ENCODE assay signal across 38 cellular contexts in genomic region chr17:37888881-37889280, GRCh38. TPM values are rescaled to one million over a fixed set of nuclear protein-coding genes. Genes with fewer than 3 reads are reported as not detected.
"Had no signal": no experiment of that assay in that cellular context is flagged by ENCODE, and none has a peak within 500 bp of the region (broad histone marks: within the 10 kb centered on the region; RNA-seq: fewer than 3 reads in every experiment).

No MANE protein-coding gene starts in this region.

- DNase-seq: activated B cell treated with CpG ODN at 0.5 μM for 24 hours; activated CD4-positive, alpha-beta memory T cell treated with anti-CD3 and anti-CD28 coated beads, Interleukin-2, amount 10 ng/mL, durations not matched to agents 7 days and 5 days; activated CD4-positive, alpha-beta T cell treated with anti-CD3 and anti-CD28 coated beads for 4 hours; activated CD4-positive, alpha-beta T cell treated with anti-CD3 and anti-CD28 coated beads, Interleukin-2, amount 50 U/mL, for 1 hour; activated CD4-positive, CD25-positive, alpha-beta regulatory T cell treated with anti-CD3 and anti-CD28 coated beads, Interleukin-2, amount 50 U/mL, for 72 hours; activated CD8-positive, alpha-beta memory T cell treated with anti-CD3 and anti-CD28 coated beads for 24 hours; activated CD8-positive, alpha-beta memory T cell treated with anti-CD3 and anti-CD28 coated beads, Interleukin-2, amount 10 ng/mL, durations not matched to agents 7 days and 5 days; activated CD8-positive, alpha-beta memory T cell treated with anti-CD3 and anti-CD28 coated beads, Interleukin-2, amount 50 U/mL, for 48 hours; activated effector memory CD4-positive, alpha-beta T cell treated with Interleukin-2 at 50 U/mL for 16 hours; activated naive CD8-positive, alpha-beta T cell treated with anti-CD3 and anti-CD28 coated beads, Interleukin-2, amount 10 ng/mL, durations not matched to agents 7 days and 5 days; activated T-cell treated with anti-CD3 and anti-CD28 coated beads, Interleukin-2, amount 50 U/mL, for 48 hours; amygdala; caudate nucleus; cerebellar nuclear complex; MG63; NCI-H1048; NCI-H1105 treated with DMSO at 0.1 percent for 48 hours; NCI-H1436; NCI-H1694; NCI-H1930; NCI-H2081 treated with DMSO at 0.1 percent for 48 hours; NCI-H345; NCI-H510A; NCI-H526; NCI-H748 treated with DMSO at 0.1 percent for 48 hours; NK-92 treated with Interleukin-12 subunit alpha and Interleukin-12 subunit beta, amount 100 ng/mL, for 24 hours; PC-3; Peyer's patch; Right ventricle myocardium superior; RPMI8226; SW 1271; T-helper 1 cell; T-helper 9 cell had no signal

- H3K27ac ChIP-seq: ascending aorta, KMS-11, Peyer's patch, VCaP had no signal

- ATAC-seq: activated CD8-positive, alpha-beta memory T cell treated with anti-CD3 and anti-CD28 coated beads, Interleukin-2, amount 10 ng/mL, durations not matched to agents 7 days and 5 days; PC-3 had no signal

- H3K4me2 ChIP-seq: KMS-11 had no signal

- H3K4me3 Mint-ChIP-seq: activated B cell treated with CpG ODN at 0.5 μM for 24 hours; activated CD4-positive, alpha-beta memory T cell treated with anti-CD3 and anti-CD28 coated beads, Interleukin-2, amount 10 ng/mL, durations not matched to agents 7 days and 5 days; activated CD8-positive, alpha-beta memory T cell treated with anti-CD3 and anti-CD28 coated beads, Interleukin-2, amount 10 ng/mL, durations not matched to agents 7 days and 5 days; activated naive CD4-positive, alpha-beta T cell treated with anti-CD3 and anti-CD28 coated beads, Interleukin-2, amount 50 U/mL, for 24 hours; activated naive CD8-positive, alpha-beta T cell treated with anti-CD3 and anti-CD28 coated beads, Interleukin-2, amount 10 ng/mL, durations not matched to agents 7 days and 5 days had no signal

- H3K36me3 ChIP-seq: ascending aorta, MG63, Peyer's patch had no signal

- H3K4me1 ChIP-seq: ascending aorta, Peyer's patch had no signal

- H3K9me3 Mint-ChIP-seq: activated CD4-positive, alpha-beta memory T cell treated with anti-CD3 and anti-CD28 coated beads, Interleukin-2, amount 10 ng/mL, durations not matched to agents 7 days and 5 days; activated naive CD4-positive, alpha-beta T cell treated with anti-CD3 and anti-CD28 coated beads, Interleukin-2, amount 50 U/mL, for 24 hours had no signal

- H3K4me3 ChIP-seq: ascending aorta, MG63, Peyer's patch had no signal

- H3K4me1 Mint-ChIP-seq: activated naive CD4-positive, alpha-beta T cell treated with anti-CD3 and anti-CD28 coated beads, Interleukin-2, amount 50 U/mL, for 24 hours had no signal

- H3K36me3 Mint-ChIP-seq: activated CD8-positive, alpha-beta memory T cell treated with anti-CD3 and anti-CD28 coated beads, Interleukin-2, amount 10 ng/mL, durations not matched to agents 7 days and 5 days; activated naive CD4-positive, alpha-beta T cell treated with anti-CD3 and anti-CD28 coated beads, Interleukin-2, amount 50 U/mL, for 24 hours; activated naive CD8-positive, alpha-beta T cell treated with anti-CD3 and anti-CD28 coated beads, Interleukin-2, amount 10 ng/mL, durations not matched to agents 7 days and 5 days had no signal

- H3K9ac ChIP-seq: KMS-11 had no signal

- H3K9me3 ChIP-seq: ascending aorta, MG63, Peyer's patch had no signal

- H3K27me3 ChIP-seq: ascending aorta, MG63, Peyer's patch had no signal

- H3K27ac Mint-ChIP-seq: activated B cell treated with CpG ODN at 0.5 μM for 24 hours; activated CD4-positive, alpha-beta memory T cell treated with anti-CD3 and anti-CD28 coated beads, Interleukin-2, amount 10 ng/mL, durations not matched to agents 7 days and 5 days; activated CD8-positive, alpha-beta memory T cell treated with anti-CD3 and anti-CD28 coated beads, Interleukin-2, amount 10 ng/mL, durations not matched to agents 7 days and 5 days; activated naive CD4-positive, alpha-beta T cell treated with anti-CD3 and anti-CD28 coated beads, Interleukin-2, amount 50 U/mL, for 24 hours; activated naive CD8-positive, alpha-beta T cell treated with anti-CD3 and anti-CD28 coated beads, Interleukin-2, amount 10 ng/mL, durations not matched to agents 7 days and 5 days had no signal

RNA-seq across cellular contexts. Expression of gene TBC1D3K, which starts 35.3 kb away (rescaled TPM):
- total RNA-seq: activated B cell treated with CpG ODN at 0.5 μM for 24 hours; activated CD4-positive, alpha-beta memory T cell treated with anti-CD3 and anti-CD28 coated beads, Interleukin-2, amount 10 ng/mL, durations not matched to agents 7 days and 5 days; activated CD8-positive, alpha-beta memory T cell treated with anti-CD3 and anti-CD28 coated beads, Interleukin-2, amount 10 ng/mL, durations not matched to agents 7 days and 5 days; activated naive CD8-positive, alpha-beta T cell treated with anti-CD3 and anti-CD28 coated beads, Interleukin-2, amount 10 ng/mL, durations not matched to agents 7 days and 5 days; ascending aorta; PC-3; Right ventricle myocardium superior had no signal
- polyA plus RNA-seq: adipose tissue had no signal
